10 cellular contexts compared by ENCODE assay signal in genomic region chr1:209989525-209989924, GRCh38. TPM values are rescaled to one million over a fixed set of nuclear protein-coding genes. Genes with fewer than 3 reads are reported as not detected.
A peak's percentile ranks its signal among the peaks of the same experiment; 100 is the strongest.
DNase-seq lines count a peak whose midpoint lies in the region; ATAC-seq and TF ChIP-seq lines count a peak whose summit lies in the region.
"Had no signal": no experiment of that assay in that cellular context is flagged by ENCODE, and none has a peak within 500 bp of the region (broad histone marks: within the 10 kb centered on the region; RNA-seq: fewer than 3 reads in every experiment).

No MANE protein-coding gene starts in this region.

- H2AFZ ChIP-seq in GM23338 = no peak overlapping the region

- H3K4me3 Mint-ChIP-seq in HFFc6 (no peak overlapping the region), GM23338 (no peak overlapping the region)

- no peak overlapping the region for H3K4me2 ChIP-seq in GM23338

- H3K27me3 ChIP-seq in GM23338 (ENCODE audit: insufficient read depth) (no peaks in the 10 kb centered on the region), ascending aorta (no peaks in the 10 kb centered on the region)

- H3K79me2 ChIP-seq in GM23338 (replicated peaks; ENCODE audit: insufficient read depth) = 0 out of 2 replicates have a peak, but pooled peaks cover 11% of the 10 kb centered on the region

- H3K36me3 Mint-ChIP-seq in HFFc6 (ENCODE audit: low read depth) (no peaks in the 10 kb centered on the region; the same call in 1 of the 2 replicates), GM23338 (ENCODE audit: low read depth) (peaks cover 14% of the 10 kb centered on the region)

- H3K9me3 Mint-ChIP-seq in HFFc6 (no peaks in the 10 kb centered on the region), GM23338 (peaks cover 4% of the 10 kb centered on the region)

- TF ChIP-seq CTCF in HFFc6 (IDR thresholded peaks at IDR 0.05) (peak; percentile 77), GM23338 (conservative IDR thresholded peaks at IDR 0.05; ENCODE audit: low read depth in 2 of 2) (no peak; a peak in 1 of 4 replicates), ascending aorta (IDR thresholded peaks at IDR 0.05) (peak in 1 of 3 experiments; percentile 15)

- intact Hi-C loops in ascending aorta (cut with DNase I) = loop anchor here (2.0 kb wide), 1 partner anchor 129 kb away; no protein-coding TSS in a partner anchor

- H3K4me3 ChIP-seq in GM23338 = no peak overlapping the region
- H3K4me3 ChIP-seq in ascending aorta = no peak overlapping the region

- H3K4me1 ChIP-seq in GM23338 (ENCODE audit: insufficient read depth) (peaks cover 19% of the 10 kb centered on the region), ascending aorta (no peaks in the 10 kb centered on the region)

- H3K27ac ChIP-seq in GM23338 (ENCODE audit: low read depth) (no peak overlapping the region), ascending aorta (no peak overlapping the region)

- ATAC-seq in GM21825 (IDR thresholded peaks at IDR 0.05; ENCODE audit: unreplicated experiment) (no peak), GM23338 (no peak), HG02798 (IDR thresholded peaks at IDR 0.05; ENCODE audit: poor library complexity, unreplicated experiment) (no peak)

- no peaks in the 10 kb centered on the region for H4K20me1 ChIP-seq in GM23338 (replicated peaks; ENCODE audit: insufficient read depth)

- H3K27ac Mint-ChIP-seq in HFFc6 = no peak overlapping the region
- no peak overlapping the region for H3K27ac Mint-ChIP-seq in GM23338

- H3K9me2 ChIP-seq in GM23338 (ENCODE audit: insufficient read depth) = no peaks in the 10 kb centered on the region

- peak; percentile 56 to 61 for DNase-seq in AML-193 (lab: John Stamatoyannopoulos, UW)
- DNase-seq in HFFc6 = peak; percentile 5
- peak; percentile 76 for DNase-seq in RKO (ENCODE audit: low spot score)
- DNase-seq in globus pallidus (ENCODE audit: low spot score) = peak; percentile 27
- DNase-seq in GM23338 (ENCODE audit: low spot score) = no peak
- DNase-seq in ascending aorta (ENCODE audit: low spot score in 2 of 2) = no peak
- DNase-seq: effector memory CD4-positive, alpha-beta T cell; RPMI8226 had no signal

- no peaks in the 10 kb centered on the region for H3K36me3 ChIP-seq in GM23338 (ENCODE audit: insufficient read depth)
- H3K36me3 ChIP-seq in ascending aorta = no peaks in the 10 kb centered on the region

- H3K27me3 Mint-ChIP-seq in HFFc6 (ENCODE audit: insufficient read depth) = no peaks in the 10 kb centered on the region
- no peaks in the 10 kb centered on the region for H3K27me3 Mint-ChIP-seq in GM23338 (ENCODE audit: insufficient read depth, low read depth, poor library complexity)

- H3K4me1 Mint-ChIP-seq in HFFc6 (ENCODE audit: low read depth) (peaks cover 14% of the 10 kb centered on the region), GM23338 (peaks cover 31% of the 10 kb centered on the region)

- no peaks in the 10 kb centered on the region for H3K9me3 ChIP-seq in ascending aorta

- no peaks in the 10 kb centered on the region for H3F3A ChIP-seq in GM23338 (replicated peaks; ENCODE audit: low read depth)

TF ChIP-seq in GM23338, 12 proteins besides CTCF, POLR2A, EP300 and RAD21 (continues in another document):
- no peak for TF ChIP-seq STAT1 (IDR thresholded peaks at IDR 0.05; ENCODE audit: unreplicated experiment)
- TF ChIP-seq NANOG (IDR thresholded peaks at IDR 0.05; ENCODE audit: borderline replicate concordance) = no peak
- no peak for TF ChIP-seq CREB1 (CRISPR knock-in tag; IDR thresholded peaks at IDR 0.05; ENCODE audit: low read depth)
- no peak for TF ChIP-seq ZNF331 (CRISPR knock-in tag; IDR thresholded peaks at IDR 0.05; ENCODE audit: low read depth)
- no peak for TF ChIP-seq EZH2phosphoT487 (IDR thresholded peaks at IDR 0.05; ENCODE audit: unreplicated experiment)
- no peak for TF ChIP-seq EZH2 (IDR thresholded peaks at IDR 0.05; ENCODE audit: low read depth, unreplicated experiment)
- TF ChIP-seq REST (IDR thresholded peaks at IDR 0.05; ENCODE audit: unreplicated experiment) = no peak
- no peak for TF ChIP-seq JUNB (IDR thresholded peaks at IDR 0.05; ENCODE audit: unreplicated experiment)
- no peak for TF ChIP-seq POLR2AphosphoS5 (IDR thresholded peaks at IDR 0.05; ENCODE audit: low read depth)
- TF ChIP-seq ETS1 (IDR thresholded peaks at IDR 0.05) = no peak
- no peak for TF ChIP-seq ZNF114 (CRISPR knock-in tag; IDR thresholded peaks at IDR 0.05)

RNA-seq across cellular contexts. Expression of gene SYT14, which starts 51.5 kb away (rescaled TPM):
- total RNA-seq in HFFc6 (2021; fragmentation: NEBNext Ultra II Directional; extraction: Animal tissue kit (Norgen Biotek cat#: 25700)) = 10 to 100 TPM in 1 of 6 experiments, 1 to 10 TPM in 5; 7.6 to 10.6 (median 8.5) TPM
- 19.4 and 22.4 TPM in 2 replicates for total RNA-seq in GM23338 (2014; rRNA removed; shearing (Covaris generic))
- polyA plus RNA-seq in GM23338 (2016; fragmentation: Nextera tagmentation; extraction: Ambion mirVana) = 4.5 and 5.2 TPM in 2 replicates
- not detected for total RNA-seq in ascending aorta

Comparison
In these comparisons a context has a peak if more than half of its experiments do, and no peak if none do; other contexts are left out.
1. DNase-seq: peak in AML-193 (2 of 2), HFFc6 (single experiment), RKO (single experiment) and globus pallidus (single experiment); none in GM23338 (single experiment) and ascending aorta (0 of 2).